ENCODE assay signal across 8 cellular contexts in genomic region chr1:23978825-23979224, GRCh38. TPM values are rescaled to one million over a fixed set of nuclear protein-coding genes. Genes with fewer than 3 reads are reported as not detected.
DNase-seq lines count a peak whose midpoint lies in the region; ATAC-seq and TF ChIP-seq lines count a peak whose summit lies in the region.

No MANE protein-coding gene starts in this region.

- DNase-seq in AG04449 (ENCODE audit: low read depth, low spot score) (no peak), mammary epithelial cell (no peak), NCI-H187 treated with DMSO at 0.1 percent for 48 hours (lab: John Stamatoyannopoulos, UW) (no peak), lower leg skin (ENCODE audit: low spot score in 2 of 2) (no peak), DMS79 (lab: John Stamatoyannopoulos, UW) (no peak)

- intact Hi-C loops in mammary epithelial cell (cut with micrococcal nuclease): loop anchor here (2.0 kb wide), 1 partner anchor 50 kb away; no protein-coding TSS in a partner anchor
- intact Hi-C loops in lower leg skin (cut with DNase I; ENCODE audit: low total_unique reads): no loop called here

- H3K9me3 ChIP-seq in HUES64 (ENCODE audit: insufficient read depth, low read depth, low read length) (no peaks in the 10 kb centered on the region), mammary epithelial cell (replicated peaks; ENCODE audit: insufficient read depth, low read length) (no peaks in the 10 kb centered on the region), muscle layer of duodenum (ENCODE audit: control insufficient read depth in 1 of 2, low read length in 2 of 2) (no peaks in the 10 kb centered on the region)

- H3K79me2 ChIP-seq in mammary epithelial cell (ENCODE audit: insufficient read depth, low read length): peaks cover 63% of the 10 kb centered on the region

- in situ Hi-C loops in mammary epithelial cell (cut with MboI; ENCODE audit: low sequenced_read_pairs in 2 of 2): no loop called here

- POLR2A ChIA-PET in AG04449 (lab: Yijun Ruan, JAX): no interaction called here

- peak overlapping the region; percentile 88 for H3K4me2 ChIP-seq in mammary epithelial cell (ENCODE audit: insufficient read depth, low read depth, low read length)

- dilution Hi-C loops in mammary epithelial cell (cut with HindIII; ENCODE audit: low sequenced_read_pairs): no loop called here

- H3K4me3 ChIP-seq in AG04449 (ENCODE audit: low read depth, low read length): peak overlapping the region; percentile 99
- peak overlapping the region; percentile 87 for H3K4me3 ChIP-seq in HUES64 (ENCODE audit: low read length)
- H3K4me3 ChIP-seq in mammary epithelial cell (replicated peaks in 1 of 3; ENCODE audit: insufficient read depth in 1 of 3, low read depth in 2 of 3, low read length in 3 of 3): peak overlapping the region; percentile 91 to 99 (median 95)
- H3K4me3 ChIP-seq in muscle layer of duodenum (ENCODE audit: low read depth in 1 of 2, low read length in 2 of 2): peak overlapping the region; percentile 92 to 98
- H3K4me3 ChIP-seq in lower leg skin (ENCODE audit: low read depth, poor library complexity, severe bottlenecking): no peak overlapping the region

- 8% methylated on average over 2 of the region's 4 CpGs for WGBS in HUES64
- WGBS in mammary epithelial cell (ENCODE audit: low coverage, missing lambda C conversion rate): 0% methylated on average over 4 of the region's 4 CpGs
- 3% methylated on average over 4 of the region's 4 CpGs for WGBS in lower leg skin, 2 donors

- no TSS peak for BruUV-seq in mammary epithelial cell (replicated peaks; lab: Mats Ljungman, UMichigan)

- CTCF ChIA-PET in AG04449 (lab: Yijun Ruan, JAX) (interaction anchor here (1.9 to 3.6 kb wide), 2 partner anchors 12 to 49 kb away, joined by 6 to 16 read pairs; no protein-coding TSS in a partner anchor), mammary epithelial cell (lab: Charles Lee; ENCODE audit: low non-redundant PET) (no interaction called here)

- H3K9ac ChIP-seq in HUES64 (ENCODE audit: low read depth, low read length) (peak overlapping the region; percentile 99), mammary epithelial cell (ENCODE audit: insufficient read depth, low read length) (peak overlapping the region; percentile 97)

- peaks cover 50% of the 10 kb centered on the region for H3K36me3 ChIP-seq in HUES64 (ENCODE audit: insufficient read depth, low read length)
- peaks cover 12% of the 10 kb centered on the region for H3K36me3 ChIP-seq in mammary epithelial cell (ENCODE audit: insufficient read depth, low read length)
- H3K36me3 ChIP-seq in muscle layer of duodenum (ENCODE audit: control insufficient read depth in 1 of 2, insufficient read depth in 2 of 2, low read length in 2 of 2): peaks cover 0 to 4% of the 10 kb centered on the region in 2 donors

- H3K4me1 ChIP-seq in HUES64 (ENCODE audit: insufficient read depth, low read length) (peaks cover 27% of the 10 kb centered on the region), mammary epithelial cell (ENCODE audit: insufficient read depth, low read length) (peaks cover 34% of the 10 kb centered on the region), muscle layer of duodenum (ENCODE audit: control insufficient read depth in 1 of 2, insufficient read depth in 2 of 2, low read length in 2 of 2) (peaks cover 8 to 40% of the 10 kb centered on the region in 2 donors)

- no peak overlapping the region for H3K27ac ChIP-seq in HUES64 (ENCODE audit: low read depth, low read length)
- peak overlapping the region; percentile 79 for H3K27ac ChIP-seq in mammary epithelial cell (ENCODE audit: insufficient read depth, low read depth, low read length)
- peak overlapping the region; percentile 85 for H3K27ac ChIP-seq in muscle layer of duodenum (ENCODE audit: low read length)

- H3K27me3 ChIP-seq in HUES64 (ENCODE audit: insufficient read depth, low read length) (no peaks in the 10 kb centered on the region), mammary epithelial cell (ENCODE audit: insufficient read depth, low read length) (no peaks in the 10 kb centered on the region), muscle layer of duodenum (ENCODE audit: low read depth, low read length) (no peaks in the 10 kb centered on the region)

- no peak overlapping the region for H2AFZ ChIP-seq in mammary epithelial cell (ENCODE audit: low read depth, low read length)

- peaks cover 2% of the 10 kb centered on the region for H4K20me1 ChIP-seq in mammary epithelial cell (ENCODE audit: insufficient read depth, low read length)

- TF ChIP-seq CTCF in AG04449 (IDR thresholded peaks at IDR 0.05; ENCODE audit: insufficient read depth, low read length, missing control alignments) (no peak), mammary epithelial cell (conservative IDR thresholded peaks at IDR 0.05 in 1 of 2, IDR thresholded peaks at IDR 0.05 in 1 of 2; ENCODE audit: extremely low read depth in 1 of 2, insufficient read depth in 1 of 2, low read depth in 1 of 2, low read length in 2 of 2) (no peak), lower leg skin (IDR thresholded peaks at IDR 0.05) (no peak)

- TF ChIP-seq POLR2A in lower leg skin (IDR thresholded peaks at IDR 0.05): no peak

- no peak for ATAC-seq in HG02970 (IDR thresholded peaks at IDR 0.05; ENCODE audit: low FRiP score, unreplicated experiment)

RNA-seq across cellular contexts. Expression of gene SRSF10, which starts 1.3 kb away (rescaled TPM):
- polyA plus RNA-seq in HUES64 (2013, experiment 1 of 2): 148 TPM
- 144 TPM for polyA plus RNA-seq in HUES64 (2013, experiment 2 of 2)
- total RNA-seq in mammary epithelial cell (10 to 100 TPM; 64.2 to 94.7 TPM), lower leg skin (10 to 100 TPM; 41.3 to 68.3 (median 47.4) TPM)
- polyA plus RNA-seq in mammary epithelial cell: 75.7 TPM
- polyA minus RNA-seq in mammary epithelial cell: 139 TPM

RNA-seq across cellular contexts. Expression of gene PNRC2, which starts 19.2 kb away (rescaled TPM):
- polyA plus RNA-seq in HUES64 (2013, experiment 1 of 2): 99.7 TPM
- polyA plus RNA-seq in HUES64 (2013, experiment 2 of 2): 149 TPM
- total RNA-seq in mammary epithelial cell (10 to 100 TPM; 83.4 to 87.5 TPM), lower leg skin (10 to 100 TPM; 65.0 to 84.6 (median 80.0) TPM)
- polyA plus RNA-seq in mammary epithelial cell: 70.8 TPM
- 38.7 TPM for polyA minus RNA-seq in mammary epithelial cell
